Comparison of ENCODE assay signal across 21 cellular contexts in genomic region chr6:25290306-25291060, GRCh38.
"Had no signal": no experiment of that assay in that cellular context is flagged by ENCODE, and none has a peak within 500 bp of the region (broad histone marks: within the 10 kb centered on the region; RNA-seq: fewer than 3 reads in every experiment).

No MANE protein-coding gene starts in this region.

- ATAC-seq: activated CD4-positive, CD25-positive, alpha-beta regulatory T cell treated with anti-CD3 and anti-CD28 coated beads, Interleukin-2, amount 50 U/mL, for 24 hours; activated CD8-positive, alpha-beta memory T cell treated with anti-CD3 and anti-CD28 coated beads, Interleukin-2, amount 10 ng/mL, durations not matched to agents 7 days and 5 days; activated CD8-positive, alpha-beta T cell treated with anti-CD3 and anti-CD28 coated beads for 36 hours; naive thymus-derived CD4-positive, alpha-beta T cell; SK-N-SH treated with all-trans-retinoic acid at 6 μM for 48 hours had no signal

- H3K4me3 ChIP-seq: esophagus squamous epithelium, neural progenitor cell, spleen, uterus had no signal

- H3K27ac ChIP-seq: esophagus squamous epithelium, neural progenitor cell, spleen, uterus, VCaP had no signal

- H3K27ac Mint-ChIP-seq: activated CD4-positive, alpha-beta T cell treated with anti-CD3 and anti-CD28 coated beads, Interleukin-2, amount 10 ng/mL, durations not matched to agents 24 days and 14 days; activated CD8-positive, alpha-beta memory T cell treated with anti-CD3 and anti-CD28 coated beads, Interleukin-2, amount 10 ng/mL, durations not matched to agents 7 days and 5 days; activated CD8-positive, alpha-beta T cell treated with anti-CD3 and anti-CD28 coated beads for 36 hours; activated naive CD4-positive, alpha-beta T cell treated with anti-CD3 and anti-CD28 coated beads, Interleukin-2, amount 10 ng/mL, durations not matched to agents 7 days and 5 days; neural progenitor cell; T-helper 2 cell treated with Interferon-gamma antibody and Interleukin-4, amounts not matched to agents 5 μg/mL and 100 μg/mL, for 36 hours had no signal

- H3K36me3 Mint-ChIP-seq: activated CD8-positive, alpha-beta memory T cell treated with anti-CD3 and anti-CD28 coated beads, Interleukin-2, amount 10 ng/mL, durations not matched to agents 7 days and 5 days; activated naive CD4-positive, alpha-beta T cell treated with anti-CD3 and anti-CD28 coated beads, Interleukin-2, amount 10 ng/mL, durations not matched to agents 7 days and 5 days had no signal

- H3K4me1 ChIP-seq: neural progenitor cell, spleen, uterus had no signal

- H3K27me3 ChIP-seq: esophagus squamous epithelium, neural progenitor cell, spleen, uterus had no signal

- H3K4me1 Mint-ChIP-seq: activated CD4-positive, alpha-beta T cell treated with anti-CD3 and anti-CD28 coated beads, Interleukin-2, amount 10 ng/mL, durations not matched to agents 24 days and 14 days; activated CD8-positive, alpha-beta memory T cell treated with anti-CD3 and anti-CD28 coated beads, Interleukin-2, amount 10 ng/mL, durations not matched to agents 7 days and 5 days; activated naive CD4-positive, alpha-beta T cell treated with anti-CD3 and anti-CD28 coated beads, Interleukin-2, amount 10 ng/mL, durations not matched to agents 7 days and 5 days; central memory CD8-positive, alpha-beta T cell had no signal

- H3K27me3 Mint-ChIP-seq: activated CD4-positive, alpha-beta T cell treated with anti-CD3 and anti-CD28 coated beads, Interleukin-2, amount 10 ng/mL, durations not matched to agents 24 days and 14 days; activated CD8-positive, alpha-beta memory T cell treated with anti-CD3 and anti-CD28 coated beads, Interleukin-2, amount 10 ng/mL, durations not matched to agents 7 days and 5 days; activated CD8-positive, alpha-beta T cell treated with anti-CD3 and anti-CD28 coated beads for 36 hours; activated naive CD4-positive, alpha-beta T cell treated with anti-CD3 and anti-CD28 coated beads, Interleukin-2, amount 10 ng/mL, durations not matched to agents 7 days and 5 days; central memory CD8-positive, alpha-beta T cell had no signal

- H3K4me3 Mint-ChIP-seq: activated CD4-positive, alpha-beta T cell treated with anti-CD3 and anti-CD28 coated beads, Interleukin-2, amount 10 ng/mL, durations not matched to agents 24 days and 14 days; activated CD8-positive, alpha-beta memory T cell treated with anti-CD3 and anti-CD28 coated beads, Interleukin-2, amount 10 ng/mL, durations not matched to agents 7 days and 5 days; activated CD8-positive, alpha-beta T cell treated with anti-CD3 and anti-CD28 coated beads for 36 hours; activated naive CD4-positive, alpha-beta T cell treated with anti-CD3 and anti-CD28 coated beads, Interleukin-2, amount 10 ng/mL, durations not matched to agents 7 days and 5 days; central memory CD8-positive, alpha-beta T cell; neural progenitor cell; T-helper 2 cell treated with Interferon-gamma antibody and Interleukin-4, amounts not matched to agents 5 μg/mL and 100 μg/mL, for 36 hours had no signal

- DNase-seq: activated CD4-positive, alpha-beta T cell treated with anti-CD3 and anti-CD28 coated beads, Interleukin-2, amount 10 ng/mL, durations not matched to agents 24 days and 14 days; activated CD8-positive, alpha-beta memory T cell treated with anti-CD3 and anti-CD28 coated beads, Interleukin-2, amount 10 ng/mL, durations not matched to agents 7 days and 5 days; activated CD8-positive, alpha-beta T cell treated with anti-CD3 and anti-CD28 coated beads for 36 hours; activated effector memory CD4-positive, alpha-beta T cell treated with anti-CD3 and anti-CD28 coated beads, Interleukin-2, amount 50 U/mL, for 16 hours; activated naive CD4-positive, alpha-beta T cell treated with anti-CD3 and anti-CD28 coated beads, Interleukin-2, amount 10 ng/mL, durations not matched to agents 7 days and 5 days; activated T-cell treated with anti-CD3 and anti-CD28 coated beads for 4 hours; effector memory CD4-positive, alpha-beta T cell; esophagus squamous epithelium; kidney glomerular epithelial cell; naive thymus-derived CD4-positive, alpha-beta T cell; posterior cingulate gyrus; spleen; stimulated activated CD4-positive, alpha-beta T cell treated with anti-CD3 and anti-CD28 coated beads, Interleukin-4, amount 100 ng/mL, for 1 hour; stimulated activated naive CD4-positive, alpha-beta T cell; uterus had no signal

- H3K9me3 Mint-ChIP-seq: activated CD4-positive, alpha-beta T cell treated with anti-CD3 and anti-CD28 coated beads, Interleukin-2, amount 10 ng/mL, durations not matched to agents 24 days and 14 days; activated CD8-positive, alpha-beta T cell treated with anti-CD3 and anti-CD28 coated beads for 36 hours; activated naive CD4-positive, alpha-beta T cell treated with anti-CD3 and anti-CD28 coated beads, Interleukin-2, amount 10 ng/mL, durations not matched to agents 7 days and 5 days; central memory CD8-positive, alpha-beta T cell; neural progenitor cell; T-helper 2 cell treated with Interferon-gamma antibody and Interleukin-4, amounts not matched to agents 5 μg/mL and 100 μg/mL, for 36 hours had no signal

- H3K9me3 ChIP-seq: esophagus squamous epithelium, spleen, uterus had no signal

- H3K36me3 ChIP-seq: esophagus squamous epithelium, neural progenitor cell, spleen, uterus had no signal
